ENCODE assay signal across 1 cellular context in the genomic region with DNA sequence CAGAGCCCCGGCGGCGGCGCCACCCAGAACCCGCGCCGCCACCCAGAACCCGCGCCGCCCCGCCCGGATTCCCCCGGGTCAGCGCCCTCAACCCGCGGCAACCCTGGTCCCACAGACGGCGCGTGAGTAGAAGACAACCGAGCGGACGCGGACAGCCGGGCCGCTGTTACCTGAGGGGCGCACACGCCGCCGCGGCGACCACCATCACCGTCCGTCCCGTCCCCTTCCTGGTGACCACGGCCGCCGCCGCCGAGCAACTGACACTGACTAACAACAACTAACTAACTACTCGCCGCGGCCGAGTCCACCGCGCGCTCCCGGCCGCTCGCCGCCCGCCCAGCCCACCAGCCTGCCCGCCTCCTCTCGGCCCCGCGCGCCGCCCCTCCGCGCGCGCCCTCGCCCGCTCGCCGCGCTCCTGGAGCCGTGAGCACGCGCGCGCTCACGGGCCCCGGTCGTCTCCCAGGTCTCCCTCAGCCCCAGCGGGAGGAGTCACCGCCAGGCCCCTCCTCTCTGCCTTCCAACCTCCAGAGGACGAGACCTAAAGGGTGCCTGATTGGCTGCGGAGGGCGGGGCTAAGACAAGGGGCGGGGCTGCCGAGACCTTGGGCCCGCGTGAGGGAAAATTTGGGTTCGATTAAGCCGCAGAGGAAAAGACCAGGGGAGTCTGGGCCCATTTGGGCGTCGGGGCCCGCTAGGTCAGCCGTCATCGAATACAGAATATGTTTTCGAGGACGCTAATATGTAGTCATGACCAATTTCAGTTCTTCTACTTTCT.
TF ChIP-seq lines count a peak whose summit lies in the region.

Gene PEAK1 (minus strand): TSS at position 269 of the 774 bp plus-strand sequence. CDS start 238,178 bp downstream, outside the sequence.

TF ChIP-seq in K562, 482 proteins besides CTCF, POLR2A, EP300 and RAD21 (continued from another document and continues in another):
- no peak for TF ChIP-seq TAF15 (IDR thresholded peaks at IDR 0.05; ENCODE audit: low read depth, low read length)
- TF ChIP-seq HNRNPLL (IDR thresholded peaks at IDR 0.05; ENCODE audit: low read depth, low read length, poor library complexity, severe bottlenecking), result no peak
- TF ChIP-seq FOXP1 (CRISPR knock-in tag; IDR thresholded peaks at IDR 0.05), result peak; percentile 53; the same call in 1 of the 2 replicates
- TF ChIP-seq ZNF253 (CRISPR knock-in tag; conservative IDR thresholded peaks at IDR 0.05), result no peak
- TF ChIP-seq, protein P1, sequence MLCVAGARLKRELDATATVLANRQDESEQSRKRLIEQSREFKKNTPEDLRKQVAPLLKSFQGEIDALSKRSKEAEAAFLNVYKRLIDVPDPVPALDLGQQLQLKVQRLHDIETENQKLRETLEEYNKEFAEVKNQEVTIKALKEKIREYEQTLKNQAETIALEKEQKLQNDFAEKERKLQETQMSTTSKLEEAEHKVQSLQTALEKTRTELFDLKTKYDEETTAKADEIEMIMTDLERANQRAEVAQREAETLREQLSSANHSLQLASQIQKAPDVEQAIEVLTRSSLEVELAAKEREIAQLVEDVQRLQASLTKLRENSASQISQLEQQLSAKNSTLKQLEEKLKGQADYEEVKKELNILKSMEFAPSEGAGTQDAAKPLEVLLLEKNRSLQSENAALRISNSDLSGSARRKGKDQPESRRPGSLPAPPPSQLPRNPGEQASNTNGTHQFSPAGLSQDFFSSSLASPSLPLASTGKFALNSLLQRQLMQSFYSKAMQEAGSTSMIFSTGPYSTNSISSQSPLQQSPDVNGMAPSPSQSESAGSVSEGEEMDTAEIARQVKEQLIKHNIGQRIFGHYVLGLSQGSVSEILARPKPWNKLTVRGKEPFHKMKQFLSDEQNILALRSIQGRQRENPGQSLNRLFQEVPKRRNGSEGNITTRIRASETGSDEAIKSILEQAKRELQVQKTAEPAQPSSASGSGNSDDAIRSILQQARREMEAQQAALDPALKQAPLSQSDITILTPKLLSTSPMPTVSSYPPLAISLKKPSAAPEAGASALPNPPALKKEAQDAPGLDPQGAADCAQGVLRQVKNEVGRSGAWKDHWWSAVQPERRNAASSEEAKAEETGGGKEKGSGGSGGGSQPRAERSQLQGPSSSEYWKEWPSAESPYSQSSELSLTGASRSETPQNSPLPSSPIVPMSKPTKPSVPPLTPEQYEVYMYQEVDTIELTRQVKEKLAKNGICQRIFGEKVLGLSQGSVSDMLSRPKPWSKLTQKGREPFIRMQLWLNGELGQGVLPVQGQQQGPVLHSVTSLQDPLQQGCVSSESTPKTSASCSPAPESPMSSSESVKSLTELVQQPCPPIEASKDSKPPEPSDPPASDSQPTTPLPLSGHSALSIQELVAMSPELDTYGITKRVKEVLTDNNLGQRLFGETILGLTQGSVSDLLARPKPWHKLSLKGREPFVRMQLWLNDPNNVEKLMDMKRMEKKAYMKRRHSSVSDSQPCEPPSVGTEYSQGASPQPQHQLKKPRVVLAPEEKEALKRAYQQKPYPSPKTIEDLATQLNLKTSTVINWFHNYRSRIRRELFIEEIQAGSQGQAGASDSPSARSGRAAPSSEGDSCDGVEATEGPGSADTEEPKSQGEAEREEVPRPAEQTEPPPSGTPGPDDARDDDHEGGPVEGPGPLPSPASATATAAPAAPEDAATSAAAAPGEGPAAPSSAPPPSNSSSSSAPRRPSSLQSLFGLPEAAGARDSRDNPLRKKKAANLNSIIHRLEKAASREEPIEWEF (CRISPR knock-in tag; IDR thresholded peaks at IDR 0.05), result no peak
- no peak for TF ChIP-seq NFXL1 (CRISPR knock-in tag; IDR thresholded peaks at IDR 0.05)
- TF ChIP-seq ZNF589 (CRISPR knock-in tag; IDR thresholded peaks at IDR 0.05; ENCODE audit: low read depth), result no peak
- TF ChIP-seq STAT5A (IDR thresholded peaks at IDR 0.05; ENCODE audit: borderline replicate concordance, low read length), result no peak
- no peak for TF ChIP-seq ZNF217 (CRISPR knock-in tag; IDR thresholded peaks at IDR 0.05)
- TF ChIP-seq ZNF57 (CRISPR knock-in tag; IDR thresholded peaks at IDR 0.05), result no peak
- TF ChIP-seq NFYB (IDR thresholded peaks at IDR 0.05; ENCODE audit: extremely low read depth, insufficient read length), result no peak
- no peak for TF ChIP-seq MXD1 (CRISPR knock-in tag; IDR thresholded peaks at IDR 0.05; ENCODE audit: borderline replicate concordance, poor library complexity, severe bottlenecking)
- TF ChIP-seq ZNF232 (CRISPR knock-in tag; IDR thresholded peaks at IDR 0.05), result no peak
- peak; percentile 61; the same call in 1 of the 2 replicates for TF ChIP-seq ZBTB9 (CRISPR knock-in tag; IDR thresholded peaks at IDR 0.05)
- TF ChIP-seq ZNF695 (CRISPR knock-in tag; IDR thresholded peaks at IDR 0.05), result no peak
- TF ChIP-seq NR2C2 (CRISPR knock-in tag; IDR thresholded peaks at IDR 0.05), result no peak
- TF ChIP-seq NR2C2 (tag; IDR thresholded peaks at IDR 0.05), result no peak
- TF ChIP-seq NFRKB (IDR thresholded peaks at IDR 0.05; ENCODE audit: low read depth), result no peak
- TF ChIP-seq CHCHD3 (CRISPR knock-in tag; IDR thresholded peaks at IDR 0.05), result no peak
- no peak for TF ChIP-seq ZNF75A (CRISPR knock-in tag; IDR thresholded peaks at IDR 0.05)
- TF ChIP-seq SMAD2 (IDR thresholded peaks at IDR 0.05; ENCODE audit: low read depth, low read length), result no peak
- TF ChIP-seq CCAR2 (IDR thresholded peaks at IDR 0.05; ENCODE audit: low read depth, low read length), result no peak
- TF ChIP-seq, protein P2, sequence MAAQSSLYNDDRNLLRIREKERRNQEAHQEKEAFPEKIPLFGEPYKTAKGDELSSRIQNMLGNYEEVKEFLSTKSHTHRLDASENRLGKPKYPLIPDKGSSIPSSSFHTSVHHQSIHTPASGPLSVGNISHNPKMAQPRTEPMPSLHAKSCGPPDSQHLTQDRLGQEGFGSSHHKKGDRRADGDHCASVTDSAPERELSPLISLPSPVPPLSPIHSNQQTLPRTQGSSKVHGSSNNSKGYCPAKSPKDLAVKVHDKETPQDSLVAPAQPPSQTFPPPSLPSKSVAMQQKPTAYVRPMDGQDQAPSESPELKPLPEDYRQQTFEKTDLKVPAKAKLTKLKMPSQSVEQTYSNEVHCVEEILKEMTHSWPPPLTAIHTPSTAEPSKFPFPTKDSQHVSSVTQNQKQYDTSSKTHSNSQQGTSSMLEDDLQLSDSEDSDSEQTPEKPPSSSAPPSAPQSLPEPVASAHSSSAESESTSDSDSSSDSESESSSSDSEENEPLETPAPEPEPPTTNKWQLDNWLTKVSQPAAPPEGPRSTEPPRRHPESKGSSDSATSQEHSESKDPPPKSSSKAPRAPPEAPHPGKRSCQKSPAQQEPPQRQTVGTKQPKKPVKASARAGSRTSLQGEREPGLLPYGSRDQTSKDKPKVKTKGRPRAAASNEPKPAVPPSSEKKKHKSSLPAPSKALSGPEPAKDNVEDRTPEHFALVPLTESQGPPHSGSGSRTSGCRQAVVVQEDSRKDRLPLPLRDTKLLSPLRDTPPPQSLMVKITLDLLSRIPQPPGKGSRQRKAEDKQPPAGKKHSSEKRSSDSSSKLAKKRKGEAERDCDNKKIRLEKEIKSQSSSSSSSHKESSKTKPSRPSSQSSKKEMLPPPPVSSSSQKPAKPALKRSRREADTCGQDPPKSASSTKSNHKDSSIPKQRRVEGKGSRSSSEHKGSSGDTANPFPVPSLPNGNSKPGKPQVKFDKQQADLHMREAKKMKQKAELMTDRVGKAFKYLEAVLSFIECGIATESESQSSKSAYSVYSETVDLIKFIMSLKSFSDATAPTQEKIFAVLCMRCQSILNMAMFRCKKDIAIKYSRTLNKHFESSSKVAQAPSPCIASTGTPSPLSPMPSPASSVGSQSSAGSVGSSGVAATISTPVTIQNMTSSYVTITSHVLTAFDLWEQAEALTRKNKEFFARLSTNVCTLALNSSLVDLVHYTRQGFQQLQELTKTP (IDR thresholded peaks at IDR 0.05; ENCODE audit: low read depth in 1 of 2, partially characterized antibody in 2 of 2), result no peak
- no peak for TF ChIP-seq ZBTB33 (CRISPR knock-in tag; IDR thresholded peaks at IDR 0.05)
- TF ChIP-seq ZKSCAN3 (CRISPR knock-in tag; IDR thresholded peaks at IDR 0.05), result no peak
- no peak for TF ChIP-seq USF1 (CRISPR knock-in tag; IDR thresholded peaks at IDR 0.05)
- no peak for TF ChIP-seq ZNF561 (CRISPR knock-in tag; conservative IDR thresholded peaks at IDR 0.05)
- peak; percentile 20; the same call in 1 of the 2 replicates for TF ChIP-seq ZNF197 (CRISPR knock-in tag; IDR thresholded peaks at IDR 0.05; ENCODE audit: low read depth)
- TF ChIP-seq ZNF444 (CRISPR knock-in tag; IDR thresholded peaks at IDR 0.05), result no peak
- TF ChIP-seq BHLHE40 (IDR thresholded peaks at IDR 0.05; ENCODE audit: low read length), result peak; percentile 67
- TF ChIP-seq ID3 (CRISPR knock-in tag; IDR thresholded peaks at IDR 0.05), result no peak
- TF ChIP-seq ID3 (tag; IDR thresholded peaks at IDR 0.05), result peak; percentile 22; the same call in 1 of the 2 replicates
- no peak for TF ChIP-seq TARDBP (IDR thresholded peaks at IDR 0.05)
- TF ChIP-seq ILF3 (IDR thresholded peaks at IDR 0.05; ENCODE audit: borderline replicate concordance), result 0 out of 2 replicates have a peak, but pooled peaks have one; percentile 48
- TF ChIP-seq ZNF717 (CRISPR knock-in tag; IDR thresholded peaks at IDR 0.05), result no peak
- TF ChIP-seq ZNF12 (CRISPR knock-in tag; IDR thresholded peaks at IDR 0.05), result no peak
- no peak for TF ChIP-seq ARID1B (IDR thresholded peaks at IDR 0.05)
- TF ChIP-seq, protein P3, sequence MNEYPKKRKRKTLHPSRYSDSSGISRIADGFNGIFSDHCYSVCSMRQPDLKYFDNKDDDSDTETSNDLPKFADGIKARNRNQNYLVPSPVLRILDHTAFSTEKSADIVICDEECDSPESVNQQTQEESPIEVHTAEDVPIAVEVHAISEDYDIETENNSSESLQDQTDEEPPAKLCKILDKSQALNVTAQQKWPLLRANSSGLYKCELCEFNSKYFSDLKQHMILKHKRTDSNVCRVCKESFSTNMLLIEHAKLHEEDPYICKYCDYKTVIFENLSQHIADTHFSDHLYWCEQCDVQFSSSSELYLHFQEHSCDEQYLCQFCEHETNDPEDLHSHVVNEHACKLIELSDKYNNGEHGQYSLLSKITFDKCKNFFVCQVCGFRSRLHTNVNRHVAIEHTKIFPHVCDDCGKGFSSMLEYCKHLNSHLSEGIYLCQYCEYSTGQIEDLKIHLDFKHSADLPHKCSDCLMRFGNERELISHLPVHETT (CRISPR knock-in tag; conservative IDR thresholded peaks at IDR 0.05 in 1 of 2, IDR thresholded peaks at IDR 0.05 in 1 of 2), result peak in 1 of 2 experiments; percentile 87; a peak in 2 of 4 replicates
- no peak for TF ChIP-seq FOXA1 (IDR thresholded peaks at IDR 0.05; ENCODE audit: borderline replicate concordance)
- TF ChIP-seq MAFF (IDR thresholded peaks at IDR 0.05; ENCODE audit: low read length), result no peak
- TF ChIP-seq BACH1 (tag; IDR thresholded peaks at IDR 0.05), result no peak; the same call in 1 of the 2 replicates
- no peak for TF ChIP-seq ETV5 (CRISPR knock-in tag; IDR thresholded peaks at IDR 0.05; ENCODE audit: low read depth)
- TF ChIP-seq SIX5 (IDR thresholded peaks at IDR 0.05; ENCODE audit: borderline replicate concordance in 1 of 2, insufficient read depth in 1 of 2, low read depth in 1 of 2, low read length in 2 of 2), result no peak
- TF ChIP-seq U2AF1 (optimal IDR thresholded peaks at IDR 0.05; ENCODE audit: low read depth, low read length), result no peak
- peak in 1 of 2 experiments; percentile 70; a peak in 1 of 4 replicates for TF ChIP-seq NONO (IDR thresholded peaks at IDR 0.05; ENCODE audit: low read depth in 2 of 2, low read length in 1 of 2)
- TF ChIP-seq STAG1 (CRISPR knock-in tag; IDR thresholded peaks at IDR 0.05; ENCODE audit: borderline replicate concordance), result no peak
- no peak for TF ChIP-seq ZNF699 (CRISPR knock-in tag; IDR thresholded peaks at IDR 0.05; ENCODE audit: insufficient replicate concordance)
